ENCODE assay signal across 8 cellular contexts in genomic region chr16:88812737-88813395, GRCh38. TPM values are rescaled to one million over a fixed set of nuclear protein-coding genes. Genes with fewer than 3 reads are reported as not detected.
DNase-seq lines count a peak whose midpoint lies in the region; ATAC-seq and TF ChIP-seq lines count a peak whose summit lies in the region.
"Not testable (repeated sequence)": the region's sequence is repeated elsewhere in the genome, so short reads cannot be mapped to it uniquely, and the experiment has no call there.

No MANE protein-coding gene starts in this region.

- not testable (repeated sequence) for TF ChIP-seq EP300 in esophagus muscularis mucosa (IDR thresholded peaks at IDR 0.05); upper lobe of left lung (IDR thresholded peaks at IDR 0.05)

- H3K9me3 Mint-ChIP-seq in T-helper 2 cell treated with Interferon-gamma antibody and Interleukin-4, amounts not matched to agents 5 μg/mL and 100 μg/mL, for 36 hours; progenitor cell of endocrine pancreas (ENCODE audit: low read depth): not testable (repeated sequence)

- H3K4me1 Mint-ChIP-seq in T-helper 2 cell treated with Interferon-gamma antibody and Interleukin-4, amounts not matched to agents 5 μg/mL and 100 μg/mL, for 36 hours (ENCODE audit: low read depth), result peaks cover 13% of the 10 kb centered on the region
- not testable (repeated sequence) for H3K4me1 Mint-ChIP-seq in progenitor cell of endocrine pancreas (ENCODE audit: low read depth)

- ATAC-seq in upper lobe of left lung (ENCODE audit: low FRiP score in 2 of 2), result peak in 1 of 2 donors; percentile 21

- H3F3A ChIP-seq in DOHH2 (ENCODE audit: control insufficient read depth, insufficient read depth), result peaks cover 10% of the 10 kb centered on the region

- H3K4me3 ChIP-seq in DOHH2 (ENCODE audit: low read length) (peak overlapping the region; percentile 87; the same call in 1 of the 2 replicates), ascending aorta (peak overlapping the region; percentile 80 to 83), esophagus muscularis mucosa (peak overlapping the region; percentile 77 to 90 (median 81)), liver (ENCODE audit: low read depth in 1 of 3, low read length in 3 of 3) (peak overlapping the region in 1 of 3 donors; percentile 83), upper lobe of left lung (peak overlapping the region in 3 of 4 donors; percentile 59 to 97 (median 92))

- H3K27me3 Mint-ChIP-seq in T-helper 2 cell treated with Interferon-gamma antibody and Interleukin-4, amounts not matched to agents 5 μg/mL and 100 μg/mL, for 36 hours (ENCODE audit: low read depth); progenitor cell of endocrine pancreas: not testable (repeated sequence)

- not testable (repeated sequence) for H3K9me2 ChIP-seq in DOHH2 (replicated peaks; ENCODE audit: control insufficient read depth, low read length)

- H3K4me2 ChIP-seq in DOHH2 (ENCODE audit: low read length), result peak overlapping the region; percentile 95; the same call in 1 of the 2 replicates

- WGBS in esophagus muscularis mucosa, result 61% methylated on average over 23 of the region's 35 CpGs
- 55% methylated on average over 35 of the region's 35 CpGs for WGBS in liver
- WGBS in upper lobe of left lung, 2 donors, result 46 to 51% methylated on average over 23 to 35 of the region's 35 CpGs

- peaks cover 34% of the 10 kb centered on the region for H3K36me3 ChIP-seq in DOHH2 (ENCODE audit: control insufficient read depth, low read length)
- H3K36me3 ChIP-seq in ascending aorta, result peaks cover 12 to 20% of the 10 kb centered on the region in 2 donors
- H3K36me3 ChIP-seq in esophagus muscularis mucosa, result peaks cover 0 to 30% (median 22%) of the 10 kb centered on the region in 4 donors
- not testable (repeated sequence) for H3K36me3 ChIP-seq in liver (ENCODE audit: control insufficient read depth in 4 of 4, insufficient read depth in 3 of 4, low read depth in 1 of 4, low read length in 3 of 4)
- H3K36me3 ChIP-seq in upper lobe of left lung, result peaks cover 0 to 21% (median 12%) of the 10 kb centered on the region in 4 donors

- H3K27ac ChIP-seq in DOHH2 (ENCODE audit: low read depth, low read length), result not testable (repeated sequence)
- H3K27ac ChIP-seq in ascending aorta (peak overlapping the region; percentile 86 to 93), esophagus muscularis mucosa (replicated peaks in 1 of 4) (peak overlapping the region; percentile 86 to 97 (median 92)), liver (ENCODE audit: low read depth in 1 of 2, low read length in 2 of 2) (peak overlapping the region; percentile 73 to 74), upper lobe of left lung (peak overlapping the region; percentile 90 to 93 (median 92))

- H3K27me3 ChIP-seq in DOHH2 (ENCODE audit: control insufficient read depth, low read length); ascending aorta; esophagus muscularis mucosa; liver (ENCODE audit: control insufficient read depth in 4 of 4, insufficient read depth in 4 of 4, low read length in 3 of 4); upper lobe of left lung: not testable (repeated sequence)

- H3K9ac ChIP-seq in liver (ENCODE audit: low read depth in 1 of 2, low read length in 2 of 2), result not testable (repeated sequence)

- H3K27ac Mint-ChIP-seq in T-helper 2 cell treated with Interferon-gamma antibody and Interleukin-4, amounts not matched to agents 5 μg/mL and 100 μg/mL, for 36 hours, result peak overlapping the region; percentile 92
- peak overlapping the region; percentile 96 for H3K27ac Mint-ChIP-seq in progenitor cell of endocrine pancreas

- TF ChIP-seq CTCF in DOHH2 (IDR thresholded peaks at IDR 0.05; ENCODE audit: low read depth, low read length, poor library complexity, severe bottlenecking); ascending aorta (IDR thresholded peaks at IDR 0.05); liver (IDR thresholded peaks at IDR 0.05; ENCODE audit: low read depth, low read length, missing input control); progenitor cell of endocrine pancreas (IDR thresholded peaks at IDR 0.05; ENCODE audit: unreplicated experiment); upper lobe of left lung (IDR thresholded peaks at IDR 0.05): not testable (repeated sequence)
- peak in 1 of 3 experiments; percentile 3 for TF ChIP-seq CTCF in esophagus muscularis mucosa (IDR thresholded peaks at IDR 0.05)

- H3K9me3 ChIP-seq in DOHH2 (ENCODE audit: control insufficient read depth, insufficient read depth, low read length); ascending aorta; esophagus muscularis mucosa; liver (ENCODE audit: control insufficient read depth in 4 of 4, low read length in 3 of 4); upper lobe of left lung: not testable (repeated sequence)

- H3K4me1 ChIP-seq in DOHH2 (ENCODE audit: control insufficient read depth, low read length), result peaks cover 28% of the 10 kb centered on the region
- H3K4me1 ChIP-seq in ascending aorta, result peaks cover 8 to 21% of the 10 kb centered on the region in 2 donors
- H3K4me1 ChIP-seq in esophagus muscularis mucosa, result peaks cover 26 to 45% (median 40%) of the 10 kb centered on the region in 4 donors
- H3K4me1 ChIP-seq in liver (ENCODE audit: control insufficient read depth in 4 of 4, insufficient read depth in 4 of 4, low read length in 3 of 4), result peaks cover 3 to 24% (median 13%) of the 10 kb centered on the region in 4 donors
- peaks cover 26 to 37% (median 32%) of the 10 kb centered on the region in 4 donors for H3K4me1 ChIP-seq in upper lobe of left lung

- TF ChIP-seq POLR2A in esophagus muscularis mucosa (IDR thresholded peaks at IDR 0.05; ENCODE audit: low read depth); upper lobe of left lung (IDR thresholded peaks at IDR 0.05): not testable (repeated sequence)

- H3K36me3 Mint-ChIP-seq in T-helper 2 cell treated with Interferon-gamma antibody and Interleukin-4, amounts not matched to agents 5 μg/mL and 100 μg/mL, for 36 hours (ENCODE audit: low read depth), result peaks cover 20% of the 10 kb centered on the region
- not testable (repeated sequence) for H3K36me3 Mint-ChIP-seq in progenitor cell of endocrine pancreas (ENCODE audit: insufficient read depth)

- peaks cover 26% of the 10 kb centered on the region for H3K79me2 ChIP-seq in DOHH2 (ENCODE audit: control insufficient read depth, low read length)

- not testable (repeated sequence) for TF ChIP-seq RAD21 in liver (IDR thresholded peaks at IDR 0.05)

- intact Hi-C loops in ascending aorta (cut with DNase I) (loop anchor here (1.0 to 5.0 kb wide), 4 partner anchors 28 to 1159 kb away; partner anchors contain the start of genes MVD, PIEZO1 and ZNF778), esophagus muscularis mucosa (cut with DNase I) (loop anchor here (2.0 to 10.0 kb wide), 2 partner anchors 44 to 362 kb away; partner anchors contain the start of genes CDH15, GALNS and TRAPPC2L)

- peak overlapping the region; percentile 85 for H3K4me3 Mint-ChIP-seq in T-helper 2 cell treated with Interferon-gamma antibody and Interleukin-4, amounts not matched to agents 5 μg/mL and 100 μg/mL, for 36 hours
- peak overlapping the region; percentile 75 for H3K4me3 Mint-ChIP-seq in progenitor cell of endocrine pancreas (ENCODE audit: low read depth)

- not testable (repeated sequence) for H4K20me1 ChIP-seq in DOHH2 (ENCODE audit: control insufficient read depth, insufficient read depth, low read depth, low read length)

- DNase-seq in LHCN-M2 (ENCODE audit: low read depth), result peak; percentile 41
- DNase-seq in T-helper 2 cell treated with Interferon-gamma antibody and Interleukin-4, amounts not matched to agents 5 μg/mL and 100 μg/mL, for 36 hours (ENCODE audit: low spot score); esophagus muscularis mucosa (ENCODE audit: extremely low spot score); progenitor cell of endocrine pancreas (ENCODE audit: low spot score, unreplicated experiment): not testable (repeated sequence)
- peak in 1 of 2 donors; percentile 80 for DNase-seq in ascending aorta (ENCODE audit: low spot score in 2 of 2)
- peak; percentile 73 to 84 for DNase-seq in upper lobe of left lung

RNA-seq across cellular contexts. Expression of gene APRT, which starts 1.1 kb away (rescaled TPM):
- total RNA-seq in LHCN-M2 (2014; rRNA removed) (142 and 145 TPM in 2 replicates), ascending aorta (305 TPM), esophagus muscularis mucosa (100 to 1,000 TPM in 2 of 4 donors, 10 to 100 TPM in 2; 60.6 to 141 (median 98.6) TPM), liver (10 to 100 TPM; 27.9 to 35.5 TPM), progenitor cell of endocrine pancreas (100 and 115 TPM in 2 replicates), upper lobe of left lung (100 to 1,000 TPM in 4 of 6 donors, 10 to 100 TPM in 2; 76.5 to 147 (median 124) TPM)
- 188 TPM for polyA plus RNA-seq in LHCN-M2 (2012)
- polyA plus RNA-seq in liver, result 100 to 1,000 TPM; 153 to 160 TPM

RNA-seq across cellular contexts. Expression of gene CDT1, which starts 9.3 kb away (rescaled TPM):
- 44.9 and 53.4 TPM in 2 replicates for total RNA-seq in LHCN-M2 (2014; rRNA removed)
- 17.3 TPM for polyA plus RNA-seq in LHCN-M2 (2012)
- not detected for total RNA-seq in ascending aorta
- total RNA-seq in esophagus muscularis mucosa, result 1 to 10 TPM in 1 of 4 donors, under 1 TPM in 2, not detected in 1; 0.17 to 1.4 (median 0.34) TPM
- total RNA-seq in liver, result 10 to 100 TPM in 1 of 2 donors, under 1 TPM in 1; 0.08 to 37.6 TPM
- polyA plus RNA-seq in liver, result 1 to 10 TPM in 1 of 2 donors, under 1 TPM in 1; 0.11 to 1.8 TPM
- 22.8 and 25.3 TPM in 2 replicates for total RNA-seq in progenitor cell of endocrine pancreas
- total RNA-seq in upper lobe of left lung, result 1 to 10 TPM in 5 of 6 donors, not detected in 1; 2.3 to 4.7 (median 3.5) TPM

RNA-seq across cellular contexts. Expression of gene PIEZO1, which starts 27.8 kb away (rescaled TPM):
- 138 and 140 TPM in 2 replicates for total RNA-seq in LHCN-M2 (2014; rRNA removed)
- 158 TPM for polyA plus RNA-seq in LHCN-M2 (2012)
- total RNA-seq in ascending aorta, result 428 TPM
- total RNA-seq in esophagus muscularis mucosa, result 100 to 1,000 TPM; 140 to 298 (median 182) TPM
- total RNA-seq in liver, result 10 to 100 TPM; 59.7 to 74.7 TPM
- 10 to 100 TPM; 15.3 to 58.7 TPM for polyA plus RNA-seq in liver
- 37.7 and 44.7 TPM in 2 replicates for total RNA-seq in progenitor cell of endocrine pancreas
- 100 to 1,000 TPM; 107 to 535 (median 239) TPM for total RNA-seq in upper lobe of left lung

RNA-seq across cellular contexts. Expression of gene GALNS, which starts 43.9 kb away (rescaled TPM):
- total RNA-seq in LHCN-M2 (2014; rRNA removed) (17.1 and 21.5 TPM in 2 replicates), ascending aorta (62.2 TPM), esophagus muscularis mucosa (10 to 100 TPM in 3 of 4 donors, 1 to 10 TPM in 1; 9.5 to 19.1 (median 11.0) TPM), liver (10 to 100 TPM in 1 of 2 donors, 1 to 10 TPM in 1; 6.8 to 20.6 TPM), progenitor cell of endocrine pancreas (32.7 and 34.6 TPM in 2 replicates), upper lobe of left lung (100 to 1,000 TPM in 1 of 6 donors, 10 to 100 TPM in 5; 24.8 to 140 (median 45.6) TPM)
- polyA plus RNA-seq in LHCN-M2 (2012), result 17.9 TPM
- 10 to 100 TPM in 1 of 2 donors, 1 to 10 TPM in 1; 8.5 to 13.0 TPM for polyA plus RNA-seq in liver

RNA-seq across cellular contexts. Expression of gene TRAPPC2L, which starts 44.1 kb away (rescaled TPM):
- total RNA-seq in LHCN-M2 (2014; rRNA removed) (31.1 and 49.6 TPM in 2 replicates), ascending aorta (7.6 TPM), esophagus muscularis mucosa (10 to 100 TPM; 22.9 to 35.8 (median 29.6) TPM), liver (10 to 100 TPM; 16.3 to 22.0 TPM), progenitor cell of endocrine pancreas (74.9 and 86.2 TPM in 2 replicates), upper lobe of left lung (10 to 100 TPM; 10.9 to 62.5 (median 32.4) TPM)
- polyA plus RNA-seq in LHCN-M2 (2012), result 283 TPM
- 10 to 100 TPM; 22.4 to 59.4 TPM for polyA plus RNA-seq in liver
